12 cellular contexts compared by ENCODE assay signal in the genomic region with DNA sequence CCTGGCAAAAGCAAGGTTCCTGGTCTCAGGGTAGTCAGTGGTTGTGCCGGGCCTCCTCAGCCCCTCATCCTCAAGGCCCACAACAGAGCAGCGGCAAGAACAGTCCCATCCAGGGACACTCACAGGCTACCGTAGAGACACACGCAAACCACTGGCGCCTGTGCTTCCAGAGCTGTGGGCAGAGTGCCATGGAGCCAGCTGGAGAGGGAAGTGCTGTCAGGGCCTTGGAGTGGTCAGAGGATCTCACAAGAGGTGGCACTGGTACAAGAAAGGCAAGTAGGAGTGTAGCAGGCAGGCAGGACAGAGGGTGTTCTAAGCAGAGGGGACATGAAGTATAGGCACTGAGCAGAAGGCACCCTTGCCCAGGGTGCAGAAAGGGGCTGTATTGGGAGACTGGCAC. TPM values are rescaled to one million over a fixed set of nuclear protein-coding genes. Genes with fewer than 3 reads are reported as not detected.
DNase-seq lines count a peak whose midpoint lies in the region; ATAC-seq and TF ChIP-seq lines count a peak whose summit lies in the region.
"Had no signal": no experiment of that assay in that cellular context is flagged by ENCODE, and none has a peak within 500 bp of the region (broad histone marks: within the 10 kb centered on the region; RNA-seq: fewer than 3 reads in every experiment).

No MANE protein-coding gene starts in this region.

- peaks cover 7 to 15% of the 10 kb centered on the region in 2 donors for H3K4me1 ChIP-seq in adrenal gland (replicated peaks in 1 of 2)
- H3K4me1 ChIP-seq in right atrium auricular region: peaks cover 0 to 16% of the 10 kb centered on the region in 2 donors
- H3K4me1 ChIP-seq in gastrocnemius medialis: peaks cover 28 to 50% of the 10 kb centered on the region in 2 donors
- H3K4me1 ChIP-seq: SJCRH30 had no signal

- peak; percentile 64 for DNase-seq in GM03348 (ENCODE audit: low spot score)
- DNase-seq in adrenal gland: peak; percentile 75 to 94 (median 89)
- peak; percentile 69 for DNase-seq in right atrium auricular region (ENCODE audit: low spot score)
- DNase-seq in gastrocnemius medialis: peak; percentile 86 to 96
- DNase-seq in COR-L47 (lab: John Stamatoyannopoulos, UW): no peak
- no peak for DNase-seq in germinal center (ENCODE audit: low spot score)
- no peak for DNase-seq in NCI-H345 treated with DMSO at 0.1 percent for 48 hours (lab: John Stamatoyannopoulos, UW; ENCODE audit: unreplicated experiment)
- DNase-seq: activated CD4-positive, CD25-positive, alpha-beta regulatory T cell treated with anti-CD3 and anti-CD28 coated beads, Interleukin-2, amount 50 U/mL, for 72 hours; activated effector memory CD4-positive, alpha-beta T cell treated with anti-CD3 and anti-CD28 coated beads, Interleukin-2, amount 50 U/mL, for 16 hours; SJCRH30; stimulated activated CD4-positive, alpha-beta T cell treated with anti-CD3 and anti-CD28 coated beads, Interleukin-1b, Interleukin-23, amount 100 ng/mL, for 48 hours had no signal

- no peaks in the 10 kb centered on the region for H3K36me3 ChIP-seq in adrenal gland (replicated peaks in 1 of 2)
- H3K36me3 ChIP-seq in right atrium auricular region: no peaks in the 10 kb centered on the region
- no peaks in the 10 kb centered on the region for H3K36me3 ChIP-seq in gastrocnemius medialis
- H3K36me3 ChIP-seq: SJCRH30 had no signal

- ATAC-seq in gastrocnemius medialis (peak; percentile 94 to 96), HG02981 (IDR thresholded peaks at IDR 0.05; ENCODE audit: unreplicated experiment) (no peak)

- H3K9me3 ChIP-seq in adrenal gland (replicated peaks in 1 of 3) (no peaks in the 10 kb centered on the region), right atrium auricular region (no peaks in the 10 kb centered on the region), gastrocnemius medialis (no peaks in the 10 kb centered on the region)
- H3K9me3 ChIP-seq: SJCRH30 had no signal

- in situ Hi-C loops in gastrocnemius medialis (cut with MboI; ENCODE audit: low sequenced_read_pairs in 4 of 4): no loop called here

- intact Hi-C loops in adrenal gland (cut with DNase I): loop anchor here in 1 of 2 donors (5.0 kb wide), 1 partner anchor 37 kb away; no protein-coding TSS in a partner anchor
- intact Hi-C loops in gastrocnemius medialis (cut with DNase I; ENCODE audit: low total_unique reads): no loop called here

- no peak overlapping the region for H3K4me3 ChIP-seq in adrenal gland
- no peak overlapping the region for H3K4me3 ChIP-seq in right atrium auricular region
- H3K4me3 ChIP-seq in gastrocnemius medialis: no peak overlapping the region
- H3K4me3 ChIP-seq: SJCRH30 had no signal

- WGBS in adrenal gland, 4 donors: 17 to 44% (median 27%) methylated on average over 1 to 5 of the region's 5 CpGs

- no peak overlapping the region for H3K27ac ChIP-seq in adrenal gland
- H3K27ac ChIP-seq in right atrium auricular region: peak overlapping the region; percentile 49 to 59
- H3K27ac ChIP-seq in gastrocnemius medialis: peak overlapping the region; percentile 78 to 87 (median 84)
- H3K27ac ChIP-seq: SJCRH30 had no signal

- TF ChIP-seq POLR2A in adrenal gland (IDR thresholded peaks at IDR 0.05) (no peak), gastrocnemius medialis (IDR thresholded peaks at IDR 0.05) (no peak)

- H3K27me3 ChIP-seq in adrenal gland (no peaks in the 10 kb centered on the region), right atrium auricular region (no peaks in the 10 kb centered on the region), gastrocnemius medialis (no peaks in the 10 kb centered on the region)
- H3K27me3 ChIP-seq: SJCRH30 had no signal

- TF ChIP-seq CTCF in adrenal gland (IDR thresholded peaks at IDR 0.05) (no peak), right atrium auricular region (IDR thresholded peaks at IDR 0.05) (no peak), gastrocnemius medialis (IDR thresholded peaks at IDR 0.05 in 4 of 5, conservative IDR thresholded peaks at IDR 0.05 in 1 of 5) (no peak)

RNA-seq across cellular contexts. Expression of gene ANKRD9, which starts 34.6 kb away (rescaled TPM):
- 100 to 1,000 TPM in 1 of 8 donors, 10 to 100 TPM in 7; 21.4 to 105 (median 50.8) TPM for total RNA-seq in adrenal gland
- polyA plus RNA-seq in adrenal gland: 10 to 100 TPM in 2 of 3 donors, 1 to 10 TPM in 1; 2.6 to 35.2 (median 19.5) TPM
- total RNA-seq in right atrium auricular region: 100 to 1,000 TPM; 144 to 158 TPM
- 100 to 1,000 TPM; 155 to 450 (median 216) TPM for total RNA-seq in gastrocnemius medialis

Comparison
In these comparisons a context has a peak if more than half of its experiments do, and no peak if none do; other contexts are left out.
1. DNase-seq: peak in GM03348 (single experiment), adrenal gland (7 of 7), right atrium auricular region (single experiment) and gastrocnemius medialis (2 of 2); none in COR-L47 (single experiment), germinal center (single experiment) and NCI-H345 treated with DMSO at 0.1 percent for 48 hours (single experiment).
2. H3K27ac ChIP-seq: peak in right atrium auricular region (2 of 2) and gastrocnemius medialis (4 of 4); none in adrenal gland (0 of 5).